8 cellular contexts compared by ENCODE assay signal in genomic region chr2:168244318-168244717, GRCh38. TPM values are rescaled to one million over a fixed set of nuclear protein-coding genes. Genes with fewer than 3 reads are reported as not detected.
DNase-seq lines count a peak whose midpoint lies in the region; ATAC-seq lines count a peak whose summit lies in the region.

No MANE protein-coding gene starts in this region.

- H3K27me3 ChIP-seq in thymus (ENCODE audit: control insufficient read depth, insufficient read depth), result no peaks in the 10 kb centered on the region

- peaks cover 42% of the 10 kb centered on the region for H3K4me1 ChIP-seq in thymus (ENCODE audit: control insufficient read depth, insufficient read depth, low read length)

- no peaks in the 10 kb centered on the region for H3K9me3 ChIP-seq in thymus (ENCODE audit: control insufficient read depth)

- peak overlapping the region; percentile 54 for H3K27ac ChIP-seq in thymus (ENCODE audit: low read depth)

- DNase-seq in DMS153 treated with DMSO at 0.1 percent for 48 hours (lab: John Stamatoyannopoulos, UW; ENCODE audit: unreplicated experiment) (peak; percentile 73), NCI-H2196 (lab: John Stamatoyannopoulos, UW; ENCODE audit: unreplicated experiment) (peak; percentile 62), activated T-cell treated with anti-CD3 and anti-CD28 coated beads for 24 hours (ENCODE audit: low read depth) (peak; percentile 42), left colon (peak; percentile 54 to 65), HuH-7 (ENCODE audit: low spot score) (no peak)

- intact Hi-C loops in left colon (cut with DNase I, micrococcal nuclease), result no loop called here

- H3K36me3 ChIP-seq in thymus (ENCODE audit: control insufficient read depth, insufficient read depth), result no peaks in the 10 kb centered on the region

- peak overlapping the region; percentile 14 for H3K4me3 ChIP-seq in thymus (ENCODE audit: low read length)

- WGBS in thymus, result 24% methylated on average over 8 of the region's 8 CpGs

- ATAC-seq in left colon (peak; percentile 49), GM18909 (IDR thresholded peaks at IDR 0.05; ENCODE audit: poor library complexity, unreplicated experiment) (no peak), HG03432 (IDR thresholded peaks at IDR 0.05; ENCODE audit: unreplicated experiment) (no peak)

RNA-seq across cellular contexts. Expression of gene STK39, which starts 3.1 kb away (rescaled TPM):
- 10 to 100 TPM; 50.4 to 53.2 TPM for total RNA-seq in left colon
- 30.7 TPM for polyA plus RNA-seq in thymus
